Comparison of ENCODE assay signal across 12 cellular contexts in genomic region chr2:135954020-135954628, GRCh38.
"Had no signal": no experiment of that assay in that cellular context is flagged by ENCODE, and none has a peak within 500 bp of the region (broad histone marks: within the 10 kb centered on the region; RNA-seq: fewer than 3 reads in every experiment).

No MANE protein-coding gene starts in this region.

- H3K9ac ChIP-seq: parathyroid adenoma had no signal

- H3K27ac Mint-ChIP-seq: activated B cell treated with CpG ODN at 0.5 μM for 24 hours; activated CD4-positive, alpha-beta memory T cell treated with anti-CD3 and anti-CD28 coated beads for 36 hours had no signal

- H3K27ac ChIP-seq: brain microvascular endothelial cell, esophagus muscularis mucosa, lower lobe of right lung, parathyroid adenoma, stomach had no signal

- H3K4me3 Mint-ChIP-seq: activated B cell treated with CpG ODN at 0.5 μM for 24 hours; activated CD4-positive, alpha-beta memory T cell treated with anti-CD3 and anti-CD28 coated beads for 36 hours had no signal

- ATAC-seq: left cardiac atrium, lower lobe of right lung had no signal

- DNase-seq: activated B cell treated with CpG ODN at 0.5 μM for 24 hours; activated CD4-positive, alpha-beta memory T cell treated with anti-CD3 and anti-CD28 coated beads for 36 hours; activated naive CD4-positive, alpha-beta T cell treated with anti-CD3 and anti-CD28 coated beads, Interleukin-2, amount 50 U/mL, for 16 hours; brain microvascular endothelial cell; left cardiac atrium; lower lobe of right lung; midbrain; stimulated activated CD4-positive, alpha-beta T cell treated with anti-CD3 and anti-CD28 coated beads, Interleukin-4, amount 100 ng/mL, for 1 hour; stimulated activated CD8-positive, alpha-beta memory T cell treated with anti-CD3 and anti-CD28 coated beads, Interleukin-4, amount 100 ng/mL, for 48 hours; stomach had no signal

- H3K27me3 ChIP-seq: brain microvascular endothelial cell, esophagus muscularis mucosa, stomach had no signal

- H3K9me3 Mint-ChIP-seq: activated B cell treated with CpG ODN at 0.5 μM for 24 hours; activated CD4-positive, alpha-beta memory T cell treated with anti-CD3 and anti-CD28 coated beads for 36 hours had no signal

- H3K9me3 ChIP-seq: esophagus muscularis mucosa, lower lobe of right lung, stomach had no signal

- H3K27me3 Mint-ChIP-seq: activated B cell treated with CpG ODN at 0.5 μM for 24 hours; activated CD4-positive, alpha-beta memory T cell treated with anti-CD3 and anti-CD28 coated beads for 36 hours had no signal

- H2AFZ ChIP-seq: parathyroid adenoma had no signal
